In the genomic region with DNA sequence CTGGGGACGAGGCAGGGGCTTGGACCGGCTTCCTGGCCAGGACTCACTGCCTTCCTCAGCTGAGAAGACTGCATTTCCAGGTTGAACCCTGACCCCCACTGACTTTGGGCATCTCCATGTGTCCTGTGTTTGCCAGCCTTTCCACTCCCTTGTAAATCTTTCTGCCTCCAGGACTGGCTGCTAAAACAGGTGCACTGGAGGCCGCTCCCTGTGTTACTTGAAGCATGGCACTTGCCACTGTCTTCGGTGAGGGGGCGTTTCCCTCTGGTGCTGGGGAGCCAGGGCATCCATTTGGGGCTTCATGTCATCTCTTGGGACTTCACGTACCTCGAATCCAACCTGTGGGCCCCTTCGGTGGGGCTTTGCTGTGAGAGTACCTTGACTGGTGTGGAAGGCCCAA, we compare ENCODE assay signal across 30 cellular contexts. TPM values are rescaled to one million over a fixed set of nuclear protein-coding genes. Genes with fewer than 3 reads are reported as not detected.
A peak's percentile ranks its signal among the peaks of the same experiment; 100 is the strongest.
DNase-seq lines count a peak whose midpoint lies in the region; ATAC-seq, FAIRE-seq and TF ChIP-seq lines count a peak whose summit lies in the region.
"Had no signal": no experiment of that assay in that cellular context is flagged by ENCODE, and none has a peak within 500 bp of the region (broad histone marks: within the 10 kb centered on the region; RNA-seq: fewer than 3 reads in every experiment).

No MANE protein-coding gene starts in this region.

- no peaks in the 10 kb centered on the region for H3K27me3 ChIP-seq in NT2/D1 (ENCODE audit: insufficient read depth, insufficient read length)
- H3K27me3 ChIP-seq: pancreas, tibial nerve had no signal

- H3K36me3 ChIP-seq in NT2/D1 (ENCODE audit: insufficient read depth, insufficient read length, low read length): peaks cover 46% of the 10 kb centered on the region
- peaks cover 0 to 2% of the 10 kb centered on the region in 2 donors for H3K36me3 ChIP-seq in kidney (ENCODE audit: control insufficient read depth in 1 of 2, insufficient read depth in 2 of 2, low read length in 2 of 2)
- H3K36me3 ChIP-seq: pancreas had no signal

- no peak for TF ChIP-seq CTCF in kidney (IDR thresholded peaks at IDR 0.05; ENCODE audit: borderline replicate concordance, extremely low read depth, insufficient read depth)

- peaks cover 18% of the 10 kb centered on the region for H3K4me1 Mint-ChIP-seq in activated T-cell treated with anti-CD3 and anti-CD28 coated beads, Interleukin-2, amount 50 U/mL, for 72 hours (ENCODE audit: low read depth)
- H3K4me1 Mint-ChIP-seq in activated T-cell treated with anti-CD3 and anti-CD28 coated beads, Interleukin-2, amount 50 U/mL, for 24 hours (ENCODE audit: low read depth): peaks cover 26% of the 10 kb centered on the region
- H3K4me1 Mint-ChIP-seq in stimulated activated naive B cell treated with anti-CD40 and anti-IgM and Interleukin-4, amounts not matched to agents 10 μg/mL and 1 μg/mL and 100 μg/mL, for 72 hours: peaks cover 2 to 18% of the 10 kb centered on the region in 2 donors
- H3K4me1 Mint-ChIP-seq: nephron had no signal

- H3K27ac Mint-ChIP-seq in activated T-cell treated with anti-CD3 and anti-CD28 coated beads, Interleukin-2, amount 50 U/mL, for 72 hours: peak overlapping the region; percentile 38
- no peak overlapping the region for H3K27ac Mint-ChIP-seq in activated T-cell treated with anti-CD3 and anti-CD28 coated beads, Interleukin-2, amount 50 U/mL, for 24 hours
- H3K27ac Mint-ChIP-seq in stimulated activated naive B cell treated with anti-CD40 and anti-IgM and Interleukin-4, amounts not matched to agents 10 μg/mL and 1 μg/mL and 100 μg/mL, for 72 hours: peak overlapping the region; percentile 21
- H3K27ac Mint-ChIP-seq: activated naive CD8-positive, alpha-beta T cell treated with anti-CD3 and anti-CD28 coated beads, Interleukin-2, amount 10 ng/mL, durations not matched to agents 7 days and 5 days; nephron had no signal

- peaks cover 0 to 1% of the 10 kb centered on the region in 2 donors for H3K36me3 Mint-ChIP-seq in activated T-cell treated with anti-CD3 and anti-CD28 coated beads, Interleukin-2, amount 50 U/mL, for 72 hours (ENCODE audit: insufficient read depth in 2 of 2)
- H3K36me3 Mint-ChIP-seq in activated T-cell treated with anti-CD3 and anti-CD28 coated beads, Interleukin-2, amount 50 U/mL, for 24 hours (ENCODE audit: low read depth): peaks cover 56% of the 10 kb centered on the region
- peaks cover 13 to 36% of the 10 kb centered on the region in 2 donors for H3K36me3 Mint-ChIP-seq in stimulated activated naive B cell treated with anti-CD40 and anti-IgM and Interleukin-4, amounts not matched to agents 10 μg/mL and 1 μg/mL and 100 μg/mL, for 72 hours
- H3K36me3 Mint-ChIP-seq: activated naive CD8-positive, alpha-beta T cell treated with anti-CD3 and anti-CD28 coated beads, Interleukin-2, amount 10 ng/mL, durations not matched to agents 7 days and 5 days had no signal

- peak overlapping the region; percentile 23 for H3K9ac ChIP-seq in NT2/D1 (ENCODE audit: insufficient read length, low read depth)
- H3K9ac ChIP-seq in kidney (ENCODE audit: low read length in 2 of 2): no peak overlapping the region
- H3K9ac ChIP-seq: KMS-11 had no signal

- no peak for FAIRE-seq in kidney (lab: Jason Lieb, UNC)
- FAIRE-seq: astrocyte, pancreas had no signal

- no peak for ATAC-seq in activated T-cell treated with anti-CD3 and anti-CD28 coated beads, Interleukin-2, amount 50 U/mL, for 72 hours (replicated peaks in 1 of 2)
- ATAC-seq in stimulated activated naive B cell treated with anti-CD40 and anti-IgM and Interleukin-4, amounts not matched to agents 10 μg/mL and 1 μg/mL and 100 μg/mL, for 72 hours (replicated peaks): no peak
- ATAC-seq: pancreas; stimulated activated naive CD8-positive, alpha-beta T cell treated with anti-CD3 and anti-CD28 coated beads, Interleukin-15, amount 100 ng/mL, for 72 hours had no signal

- DNase-seq in activated T-cell treated with anti-CD3 and anti-CD28 coated beads, Interleukin-2, amount 50 U/mL, for 72 hours: no peak
- no peak for DNase-seq in activated T-cell treated with anti-CD3 and anti-CD28 coated beads, Interleukin-2, amount 50 U/mL, for 24 hours
- DNase-seq in NT2/D1 (ENCODE audit: low read depth, low spot score): no peak
- peak; percentile 38 for DNase-seq in kidney
- DNase-seq in stimulated activated naive B cell treated with anti-CD40 and anti-IgM and Interleukin-4, amounts not matched to agents 10 μg/mL and 1 μg/mL and 100 μg/mL, for 72 hours: no peak
- no peak for DNase-seq in stimulated activated CD4-positive, alpha-beta T cell treated with anti-CD3 and anti-CD28 coated beads, Interleukin-4, amount 100 ng/mL, for 4 hours
- DNase-seq in NCI-H2196 treated with DMSO at 0.1 percent for 48 hours (lab: John Stamatoyannopoulos, UW; ENCODE audit: unreplicated experiment): no peak
- no peak for DNase-seq in cerebellum (ENCODE audit: low spot score)
- DNase-seq: 8988T; activated CD4-positive, alpha-beta T cell treated with anti-CD3 and anti-CD28 coated beads for 48 hours; activated naive CD8-positive, alpha-beta T cell treated with anti-CD3 and anti-CD28 coated beads, Interleukin-2, amount 10 ng/mL, durations not matched to agents 7 days and 5 days; Calu3; central memory CD4-positive, alpha-beta T cell; DND-41; glutamatergic neuron; GOT3; kidney glomerular epithelial cell; mesenchymal stem cell; NCI-H1694 treated with DMSO at 0.1 percent for 48 hours; NCI-H526 treated with DMSO at 0.1 percent for 48 hours; stimulated activated CD4-positive, alpha-beta T cell treated with anti-CD3 and anti-CD28 coated beads, Interleukin-12 subunit alpha, Interleukin-12 subunit beta, amount 100 ng/mL, for 4 hours; stimulated activated naive CD8-positive, alpha-beta T cell treated with anti-CD3 and anti-CD28 coated beads, Interleukin-15, amount 100 ng/mL, for 72 hours had no signal

- H3K9me3 Mint-ChIP-seq in activated T-cell treated with anti-CD3 and anti-CD28 coated beads, Interleukin-2, amount 50 U/mL, for 72 hours: no peaks in the 10 kb centered on the region
- no peaks in the 10 kb centered on the region for H3K9me3 Mint-ChIP-seq in activated T-cell treated with anti-CD3 and anti-CD28 coated beads, Interleukin-2, amount 50 U/mL, for 24 hours
- no peaks in the 10 kb centered on the region for H3K9me3 Mint-ChIP-seq in stimulated activated naive B cell treated with anti-CD40 and anti-IgM and Interleukin-4, amounts not matched to agents 10 μg/mL and 1 μg/mL and 100 μg/mL, for 72 hours
- H3K9me3 Mint-ChIP-seq: activated naive CD8-positive, alpha-beta T cell treated with anti-CD3 and anti-CD28 coated beads, Interleukin-2, amount 10 ng/mL, durations not matched to agents 7 days and 5 days; nephron; stimulated activated naive CD8-positive, alpha-beta T cell treated with anti-CD3 and anti-CD28 coated beads, Interleukin-15, amount 100 ng/mL, for 72 hours had no signal

- no peaks in the 10 kb centered on the region for H3K4me1 ChIP-seq in NT2/D1 (ENCODE audit: insufficient read depth, insufficient read length)
- peaks cover 0 to 1% of the 10 kb centered on the region in 2 donors for H3K4me1 ChIP-seq in kidney (ENCODE audit: control insufficient read depth in 1 of 2, insufficient read depth in 1 of 2, low read depth in 1 of 2, low read length in 2 of 2)
- H3K4me1 ChIP-seq: pancreas had no signal

- no peak overlapping the region for H3K4me3 ChIP-seq in NT2/D1 (ENCODE audit: insufficient read length, low read depth)
- H3K4me3 ChIP-seq in kidney (ENCODE audit: low read length in 2 of 2): no peak overlapping the region
- H3K4me3 ChIP-seq: pancreas, tibial nerve had no signal

- no peak overlapping the region for H3K27ac ChIP-seq in kidney (ENCODE audit: low read depth in 2 of 2, low read length in 2 of 2)
- H3K27ac ChIP-seq: KMS-11, pancreas, RWPE1, tibial nerve, VCaP had no signal

- H3K9me3 ChIP-seq in NT2/D1 (ENCODE audit: insufficient read depth, low read length) (no peaks in the 10 kb centered on the region), kidney (ENCODE audit: control insufficient read depth in 1 of 2, low read length in 2 of 2) (no peaks in the 10 kb centered on the region)
- H3K9me3 ChIP-seq: pancreas had no signal

- intact Hi-C loops in kidney (cut with DNase I): loop anchor here (5.0 kb wide), 1 partner anchor 118 kb away; no protein-coding TSS in a partner anchor

- no peaks in the 10 kb centered on the region for H3K27me3 Mint-ChIP-seq in activated T-cell treated with anti-CD3 and anti-CD28 coated beads, Interleukin-2, amount 50 U/mL, for 72 hours (ENCODE audit: low read depth)
- no peaks in the 10 kb centered on the region for H3K27me3 Mint-ChIP-seq in activated T-cell treated with anti-CD3 and anti-CD28 coated beads, Interleukin-2, amount 50 U/mL, for 24 hours
- H3K27me3 Mint-ChIP-seq in stimulated activated naive B cell treated with anti-CD40 and anti-IgM and Interleukin-4, amounts not matched to agents 10 μg/mL and 1 μg/mL and 100 μg/mL, for 72 hours: no peaks in the 10 kb centered on the region
- H3K27me3 Mint-ChIP-seq: activated naive CD8-positive, alpha-beta T cell treated with anti-CD3 and anti-CD28 coated beads, Interleukin-2, amount 10 ng/mL, durations not matched to agents 7 days and 5 days; stimulated activated naive CD8-positive, alpha-beta T cell treated with anti-CD3 and anti-CD28 coated beads, Interleukin-15, amount 100 ng/mL, for 72 hours had no signal

- H3K4me3 Mint-ChIP-seq in activated T-cell treated with anti-CD3 and anti-CD28 coated beads, Interleukin-2, amount 50 U/mL, for 72 hours: no peak overlapping the region
- no peak overlapping the region for H3K4me3 Mint-ChIP-seq in activated T-cell treated with anti-CD3 and anti-CD28 coated beads, Interleukin-2, amount 50 U/mL, for 24 hours
- H3K4me3 Mint-ChIP-seq in stimulated activated naive B cell treated with anti-CD40 and anti-IgM and Interleukin-4, amounts not matched to agents 10 μg/mL and 1 μg/mL and 100 μg/mL, for 72 hours: no peak overlapping the region
- H3K4me3 Mint-ChIP-seq: activated naive CD8-positive, alpha-beta T cell treated with anti-CD3 and anti-CD28 coated beads, Interleukin-2, amount 10 ng/mL, durations not matched to agents 7 days and 5 days; nephron; stimulated activated naive CD8-positive, alpha-beta T cell treated with anti-CD3 and anti-CD28 coated beads, Interleukin-15, amount 100 ng/mL, for 72 hours had no signal

RNA-seq across cellular contexts. Expression of a gene that starts 6.7 kb away (rescaled TPM):
- total RNA-seq in activated T-cell treated with anti-CD3 and anti-CD28 coated beads, Interleukin-2, amount 50 U/mL, for 72 hours: 10 to 100 TPM; 61.4 to 79.8 TPM
- total RNA-seq in kidney (16.8 TPM), cerebellum (11.4 TPM)
- 18.0 TPM for polyA plus RNA-seq in kidney (ENCODE audit: insufficient read depth, low read depth, low replicate concordance)

RNA-seq across cellular contexts. Expression of a gene that starts 33.4 kb away (rescaled TPM):
- 10 to 100 TPM; 47.6 to 54.2 TPM for total RNA-seq in activated T-cell treated with anti-CD3 and anti-CD28 coated beads, Interleukin-2, amount 50 U/mL, for 72 hours
- 19.5 TPM for total RNA-seq in kidney
- polyA plus RNA-seq in kidney (ENCODE audit: insufficient read depth, low read depth, low replicate concordance): 26.3 TPM
- total RNA-seq in cerebellum: 26.9 TPM

RNA-seq across cellular contexts. Expression of a gene that starts 54.9 kb away (rescaled TPM):
- not detected for total RNA-seq in activated T-cell treated with anti-CD3 and anti-CD28 coated beads, Interleukin-2, amount 50 U/mL, for 72 hours
- total RNA-seq in kidney: not detected
- polyA plus RNA-seq in kidney (ENCODE audit: insufficient read depth, low read depth, low replicate concordance): not detected
- not detected for total RNA-seq in cerebellum
- total RNA-seq: activated naive CD8-positive, alpha-beta T cell treated with anti-CD3 and anti-CD28 coated beads, Interleukin-2, amount 10 ng/mL, durations not matched to agents 7 days and 5 days; astrocyte; Calu3; HT1080; pancreas; tibial nerve had no signal
- polyA plus RNA-seq: pancreas had no signal
